Comparison of ENCODE assay signal across 8 cellular contexts in genomic region chr14:70166530-70167203, GRCh38. TPM values are rescaled to one million over a fixed set of nuclear protein-coding genes. Genes with fewer than 3 reads are reported as not detected.
"Had no signal": no experiment of that assay in that cellular context is flagged by ENCODE, and none has a peak within 500 bp of the region (broad histone marks: within the 10 kb centered on the region; RNA-seq: fewer than 3 reads in every experiment).

No MANE protein-coding gene starts in this region.

- H3K27ac ChIP-seq: HL-60, KMS-11 had no signal

- FAIRE-seq: K562 had no signal

- ATAC-seq: K562 had no signal

- H3K4me2 ChIP-seq: KMS-11 had no signal

- H3K9ac ChIP-seq: KMS-11 had no signal

- DNase-seq: IMR-90, KBM-7, KG1 had no signal

- H3K4me3 ChIP-seq: K562 had no signal

RNA-seq across cellular contexts. Expression of gene SLC8A3, which starts 22.1 kb away (rescaled TPM):
- total RNA-seq: HT-29, K562 had no signal
- polyA plus RNA-seq: IgD-negative memory B cell, IMR-90, K562 had no signal
